1 cellular context compared by ENCODE assay signal in the genomic region with DNA sequence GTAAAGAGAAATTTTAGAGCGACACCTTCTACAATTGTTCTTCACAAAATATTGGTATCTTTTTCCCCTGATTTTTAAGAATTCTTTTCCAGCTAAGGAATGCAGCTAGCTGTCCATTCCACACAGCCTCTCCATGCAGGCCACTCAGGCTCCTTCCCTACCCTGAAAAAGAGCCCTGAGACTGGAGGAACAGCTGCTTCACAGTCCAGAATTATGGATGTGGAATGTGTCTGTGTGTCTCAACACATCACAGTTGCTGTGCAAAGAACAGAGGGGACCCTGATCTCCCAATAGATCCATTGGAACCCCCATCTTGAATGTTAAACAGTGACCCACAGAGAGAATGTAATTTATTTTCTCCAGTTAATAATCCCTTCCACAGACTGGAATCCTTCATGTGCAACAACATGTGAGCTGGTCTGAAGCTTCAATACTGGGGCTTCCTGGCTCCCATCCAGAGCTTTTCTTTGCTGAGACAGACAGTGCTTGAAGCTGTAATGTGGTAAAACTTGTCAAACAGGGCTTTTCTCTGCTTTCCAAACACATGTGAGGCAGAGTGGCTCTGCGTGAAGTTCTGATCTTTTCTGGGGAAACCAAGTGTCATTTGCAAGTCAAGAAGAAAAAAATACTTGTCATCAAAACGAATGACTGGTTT.
TF ChIP-seq lines count a peak whose summit lies in the region.

No MANE protein-coding gene starts in this region.

TF ChIP-seq in H1, 55 proteins besides CTCF, POLR2A, EP300 and RAD21 (continued from another document):
- no peak for TF ChIP-seq MAFK (IDR thresholded peaks at IDR 0.05; ENCODE audit: low read depth, low read length)
- TF ChIP-seq, protein P1, sequence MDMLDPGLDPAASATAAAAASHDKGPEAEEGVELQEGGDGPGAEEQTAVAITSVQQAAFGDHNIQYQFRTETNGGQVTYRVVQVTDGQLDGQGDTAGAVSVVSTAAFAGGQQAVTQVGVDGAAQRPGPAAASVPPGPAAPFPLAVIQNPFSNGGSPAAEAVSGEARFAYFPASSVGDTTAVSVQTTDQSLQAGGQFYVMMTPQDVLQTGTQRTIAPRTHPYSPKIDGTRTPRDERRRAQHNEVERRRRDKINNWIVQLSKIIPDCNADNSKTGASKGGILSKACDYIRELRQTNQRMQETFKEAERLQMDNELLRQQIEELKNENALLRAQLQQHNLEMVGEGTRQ (IDR thresholded peaks at IDR 0.05; ENCODE audit: low read length), result no peak
